In the genomic region with DNA sequence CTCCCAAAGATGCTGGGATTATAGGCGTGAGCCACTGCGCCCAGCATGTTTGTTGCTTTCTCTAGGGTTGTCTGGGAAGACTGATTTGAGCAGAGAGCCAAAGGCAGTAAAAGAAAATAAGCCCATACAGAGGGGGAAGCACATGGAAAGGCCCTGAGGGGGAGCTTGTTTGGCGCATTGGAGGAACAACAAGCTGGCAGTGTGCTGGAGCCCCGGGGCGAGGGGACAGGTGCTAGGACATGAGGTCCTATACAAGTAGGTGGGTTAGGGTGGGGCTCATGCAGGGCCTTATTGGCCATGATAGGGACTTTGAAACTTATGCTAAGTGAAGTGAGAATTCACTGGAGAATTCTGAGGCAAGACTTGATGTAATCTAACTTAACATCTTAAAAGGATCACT, we compare ENCODE assay signal across 7 cellular contexts.
"Had no signal": no experiment of that assay in that cellular context is flagged by ENCODE, and none has a peak within 500 bp of the region (broad histone marks: within the 10 kb centered on the region; RNA-seq: fewer than 3 reads in every experiment).

No MANE protein-coding gene starts in this region.

- H3K27ac Mint-ChIP-seq: GM23338, HFFc6, IgD-negative memory B cell had no signal

- H3K27ac ChIP-seq: HL-60 had no signal

- H3K9me3 Mint-ChIP-seq: GM23338, HFFc6, IgD-negative memory B cell had no signal

- H3K4me3 Mint-ChIP-seq: GM23338, HFFc6, IgD-negative memory B cell had no signal

- H3K27me3 Mint-ChIP-seq: IgD-negative memory B cell had no signal

- DNase-seq: HFFc6, KBM-7 had no signal

- ATAC-seq: GM23338, HCT116, HepG2 had no signal
